Comparison of ENCODE assay signal across 32 cellular contexts in the genomic region with DNA sequence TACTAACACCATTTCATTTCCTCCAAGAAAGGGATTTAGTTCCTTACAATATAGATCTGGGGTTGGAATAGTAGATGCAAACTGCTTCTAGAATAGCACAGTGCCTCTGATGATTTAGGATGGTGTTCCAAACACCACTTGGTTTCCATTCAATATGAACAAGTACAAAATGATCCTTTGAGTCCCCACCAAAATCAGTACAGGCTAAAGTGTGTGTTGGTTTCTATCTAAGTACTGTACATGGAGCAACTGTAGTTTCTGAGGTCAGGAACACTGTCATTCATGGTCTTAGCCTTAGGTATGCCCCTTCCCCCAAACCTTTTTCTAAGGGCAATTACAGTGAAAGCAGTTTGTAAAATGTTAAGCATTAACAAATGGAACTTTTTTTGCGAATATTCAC.
"Had no signal": no experiment of that assay in that cellular context is flagged by ENCODE, and none has a peak within 500 bp of the region (broad histone marks: within the 10 kb centered on the region; RNA-seq: fewer than 3 reads in every experiment).

No MANE protein-coding gene starts in this region.

- H3K9me3 ChIP-seq: ascending aorta, breast epithelium had no signal

- H3K4me3 ChIP-seq: ascending aorta, breast epithelium, cardiac muscle cell, coronary artery, dorsolateral prefrontal cortex had no signal

- H3K4me3 Mint-ChIP-seq: activated B cell treated with CpG ODN at 0.5 μM for 24 hours; activated CD8-positive, alpha-beta T cell treated with anti-CD3 and anti-CD28 coated beads for 36 hours; activated naive CD8-positive, alpha-beta T cell; activated T-cell treated with anti-CD3 and anti-CD28 coated beads, Interleukin-2, amount 50 U/mL, for 4 hours; activated T-helper 17 cell treated with anti-CD3 and anti-CD28 coated beads, Interleukin-2, amount 50 U/mL, for 72 hours; brain; central memory CD8-positive, alpha-beta T cell; dendritic cell treated with granulocyte-macrophage colony-stimulating factor and Interleukin-4, amounts not matched to agents 40 ng/mL and 50 ng/mL, for 4 days; endodermal cell; T-helper 17 cell; T-helper 2 cell treated with Interferon-gamma antibody and Interleukin-4, amounts not matched to agents 5 μg/mL and 100 μg/mL, for 36 hours had no signal

- H3K4me1 ChIP-seq: breast epithelium had no signal

- H3K9me3 Mint-ChIP-seq: activated B cell treated with CpG ODN at 0.5 μM for 24 hours; activated CD8-positive, alpha-beta T cell treated with anti-CD3 and anti-CD28 coated beads for 36 hours; activated T-helper 17 cell treated with anti-CD3 and anti-CD28 coated beads, Interleukin-2, amount 50 U/mL, for 72 hours; central memory CD8-positive, alpha-beta T cell; dendritic cell treated with granulocyte-macrophage colony-stimulating factor and Interleukin-4, amounts not matched to agents 40 ng/mL and 50 ng/mL, for 4 days; endodermal cell had no signal

- H3K27ac Mint-ChIP-seq: activated B cell treated with CpG ODN at 0.5 μM for 24 hours; activated CD8-positive, alpha-beta T cell treated with anti-CD3 and anti-CD28 coated beads for 36 hours; activated naive CD8-positive, alpha-beta T cell; dendritic cell treated with granulocyte-macrophage colony-stimulating factor and Interleukin-4, amounts not matched to agents 40 ng/mL and 50 ng/mL, for 4 days; endodermal cell; T-helper 17 cell; T-helper 2 cell treated with Interferon-gamma antibody and Interleukin-4, amounts not matched to agents 5 μg/mL and 100 μg/mL, for 36 hours had no signal

- H3K27ac ChIP-seq: ascending aorta, breast epithelium, coronary artery, WERI-Rb-1 had no signal

- H3K36me3 ChIP-seq: ascending aorta, breast epithelium, cardiac muscle cell, WERI-Rb-1 had no signal

- H3K27me3 Mint-ChIP-seq: activated B cell treated with CpG ODN at 0.5 μM for 24 hours; activated CD8-positive, alpha-beta T cell treated with anti-CD3 and anti-CD28 coated beads for 36 hours; activated naive CD8-positive, alpha-beta T cell; activated T-helper 17 cell treated with anti-CD3 and anti-CD28 coated beads, Interleukin-2, amount 50 U/mL, for 72 hours; brain; central memory CD8-positive, alpha-beta T cell; dendritic cell treated with granulocyte-macrophage colony-stimulating factor and Interleukin-4, amounts not matched to agents 40 ng/mL and 50 ng/mL, for 4 days; T-helper 17 cell had no signal

- ATAC-seq: activated CD4-positive, CD25-positive, alpha-beta regulatory T cell treated with anti-CD3 and anti-CD28 coated beads, Interleukin-2, amount 50 U/mL, for 24 hours; activated CD8-positive, alpha-beta T cell treated with anti-CD3 and anti-CD28 coated beads for 36 hours; activated T-cell treated with anti-CD3 and anti-CD28 coated beads, Interleukin-2, amount 50 U/mL, for 4 hours; activated T-helper 17 cell treated with anti-CD3 and anti-CD28 coated beads, Interleukin-2, amount 50 U/mL, for 72 hours; esophagus mucosa; T-helper 17 cell had no signal

- H3K4me1 Mint-ChIP-seq: activated B cell treated with CpG ODN at 0.5 μM for 24 hours had no signal

- DNase-seq: activated B cell treated with CpG ODN at 0.5 μM for 24 hours; activated CD4-positive, alpha-beta T cell treated with anti-CD3 and anti-CD28 coated beads for 48 hours; activated CD4-positive, alpha-beta T cell treated with anti-CD3 and anti-CD28 coated beads, Interleukin-2, amount 50 U/mL, for 1 hour; activated CD4-positive, alpha-beta T cell treated with anti-CD3 and anti-CD28 coated beads, Interleukin-2, amount 50 U/mL, for 48 hours; activated CD8-positive, alpha-beta memory T cell treated with anti-CD3 and anti-CD28 coated beads for 24 hours; activated CD8-positive, alpha-beta T cell treated with anti-CD3 and anti-CD28 coated beads for 36 hours; activated effector memory CD4-positive, alpha-beta T cell treated with Interleukin-2 at 50 U/mL for 16 hours; activated gamma-delta T cell treated with Interleukin-2 at 50 U/mL for 16 hours; activated naive CD4-positive, alpha-beta T cell treated with anti-CD3 and anti-CD28 coated beads, Interleukin-2, amount 50 U/mL, for 16 hours; activated naive CD4-positive, alpha-beta T cell treated with Interleukin-2 at 50 U/mL for 16 hours; activated T-cell treated with anti-CD3 and anti-CD28 coated beads, Interleukin-2, amount 50 U/mL, for 4 hours; dorsolateral prefrontal cortex; effector memory CD4-positive, alpha-beta T cell; endodermal cell; foreskin fibroblast; glutamatergic neuron; T-helper 1 cell; T-helper 17 cell; T1000; WERI-Rb-1 had no signal

- H3K27me3 ChIP-seq: ascending aorta, breast epithelium, cardiac muscle cell, dorsolateral prefrontal cortex had no signal
